30 cellular contexts compared by ENCODE assay signal in genomic region chr17:30341703-30342102, GRCh38. TPM values are rescaled to one million over a fixed set of nuclear protein-coding genes. Genes with fewer than 3 reads are reported as not detected.
"Had no signal": no experiment of that assay in that cellular context is flagged by ENCODE, and none has a peak within 500 bp of the region (broad histone marks: within the 10 kb centered on the region; RNA-seq: fewer than 3 reads in every experiment).

No MANE protein-coding gene starts in this region.

- H3K36me3 Mint-ChIP-seq: activated naive CD8-positive, alpha-beta T cell treated with anti-CD3 and anti-CD28 coated beads for 36 hours; immature natural killer cell; naive thymus-derived CD4-positive, alpha-beta T cell; neural progenitor cell had no signal

- H3K4me2 ChIP-seq: hepatocyte, neural progenitor cell had no signal

- H3K9me3 ChIP-seq: breast epithelium, colonic mucosa, spleen, tibial nerve had no signal

- H3K9me3 Mint-ChIP-seq: activated B cell treated with CpG ODN at 0.5 μM for 24 hours; activated naive CD8-positive, alpha-beta T cell treated with anti-CD3 and anti-CD28 coated beads for 36 hours; activated T-cell treated with anti-CD3 and anti-CD28 coated beads, Interleukin-2, amount 50 U/mL, for 24 hours; activated T-helper 17 cell treated with anti-CD3 and anti-CD28 coated beads, Interleukin-2, amount 50 U/mL, for 72 hours; immature natural killer cell; naive thymus-derived CD4-positive, alpha-beta T cell; neural progenitor cell had no signal

- H3K9ac ChIP-seq: neural progenitor cell had no signal

- H3K27me3 ChIP-seq: breast epithelium, colonic mucosa, hepatocyte, spleen, tibial nerve had no signal

- H3K27me3 Mint-ChIP-seq: activated CD4-positive, alpha-beta T cell treated with anti-CD3 and anti-CD28 coated beads for 36 hours; activated naive CD8-positive, alpha-beta T cell treated with anti-CD3 and anti-CD28 coated beads for 36 hours; activated T-cell treated with anti-CD3 and anti-CD28 coated beads, Interleukin-2, amount 50 U/mL, for 24 hours; activated T-helper 17 cell treated with anti-CD3 and anti-CD28 coated beads, Interleukin-2, amount 50 U/mL, for 72 hours; progenitor cell of endocrine pancreas had no signal

- H3K4me3 Mint-ChIP-seq: activated B cell treated with CpG ODN at 0.5 μM for 24 hours; activated CD4-positive, alpha-beta T cell treated with anti-CD3 and anti-CD28 coated beads for 36 hours; activated naive CD8-positive, alpha-beta T cell treated with anti-CD3 and anti-CD28 coated beads for 36 hours; activated T-cell treated with anti-CD3 and anti-CD28 coated beads, Interleukin-2, amount 50 U/mL, for 24 hours; activated T-helper 17 cell treated with anti-CD3 and anti-CD28 coated beads, Interleukin-2, amount 50 U/mL, for 72 hours; immature natural killer cell; naive thymus-derived CD4-positive, alpha-beta T cell; neural progenitor cell had no signal

- H3K27ac ChIP-seq: colonic mucosa, hepatocyte, neural progenitor cell had no signal

- H3K27ac Mint-ChIP-seq: activated B cell treated with CpG ODN at 0.5 μM for 24 hours; activated naive CD8-positive, alpha-beta T cell treated with anti-CD3 and anti-CD28 coated beads for 36 hours; activated T-helper 17 cell treated with anti-CD3 and anti-CD28 coated beads, Interleukin-2, amount 50 U/mL, for 72 hours; neural progenitor cell had no signal

- DNase-seq: activated B cell treated with CpG ODN at 0.5 μM for 24 hours; activated CD4-positive, alpha-beta T cell treated with anti-CD3 and anti-CD28 coated beads for 36 hours; activated CD4-positive, alpha-beta T cell treated with anti-CD3 and anti-CD28 coated beads, Interleukin-2, amount 50 U/mL, for 4 hours; activated CD8-positive, alpha-beta memory T cell treated with anti-CD3 and anti-CD28 coated beads for 24 hours; activated CD8-positive, alpha-beta memory T cell treated with anti-CD3 and anti-CD28 coated beads, Interleukin-2, amount 50 U/mL, for 4 hours; activated naive CD8-positive, alpha-beta T cell treated with anti-CD3 and anti-CD28 coated beads for 36 hours; activated T-cell treated with anti-CD3 and anti-CD28 coated beads, Interleukin-2, amount 50 U/mL, for 24 hours; colonic mucosa; immature natural killer cell; kidney glomerular epithelial cell; naive thymus-derived CD4-positive, alpha-beta T cell; retina; spleen; stimulated activated CD4-positive, alpha-beta T cell treated with anti-CD3 and anti-CD28 coated beads, Interleukin-4, amount 100 ng/mL, for 24 hours; stimulated activated naive CD4-positive, alpha-beta T cell treated with Interleukin-2 at 50 U/mL for 16 hours; T-helper 9 cell had no signal

- H3K36me3 ChIP-seq: breast epithelium, colonic mucosa, neural progenitor cell, spleen, tibial nerve had no signal

- H3K4me3 ChIP-seq: breast epithelium, colonic mucosa, hepatocyte, neural progenitor cell, spleen, tibial nerve had no signal

- ATAC-seq: activated CD4-positive, alpha-beta T cell treated with anti-CD3 and anti-CD28 coated beads for 36 hours; activated T-helper 17 cell treated with anti-CD3 and anti-CD28 coated beads, Interleukin-2, amount 50 U/mL, for 72 hours; naive thymus-derived CD4-positive, alpha-beta T cell had no signal

- H2AFZ ChIP-seq: hepatocyte, neural progenitor cell had no signal

RNA-seq across cellular contexts. Expression of gene TMIGD1, which starts 7.8 kb away (rescaled TPM):
- total RNA-seq: activated B cell treated with CpG ODN at 0.5 μM for 24 hours; activated CD4-positive, alpha-beta T cell treated with anti-CD3 and anti-CD28 coated beads for 36 hours; activated naive CD8-positive, alpha-beta T cell treated with anti-CD3 and anti-CD28 coated beads for 36 hours; activated T-helper 17 cell treated with anti-CD3 and anti-CD28 coated beads, Interleukin-2, amount 50 U/mL, for 72 hours; astrocyte; fibroblast of villous mesenchyme; glomerular endothelial cell; liver; mesenteric fat pad; naive thymus-derived CD4-positive, alpha-beta T cell; osteoblast; progenitor cell of endocrine pancreas; spleen; subcutaneous adipose tissue; T-helper 1 cell treated with Interleukin-12 subunit alpha and Interleukin-12 subunit beta and Interleukin-4 antibody, amounts not matched to agents 30 ng/mL and 1 ng/mL, for 36 hours; tibial nerve had no signal
- polyA plus RNA-seq: immature natural killer cell; liver; naive thymus-derived CD4-positive, alpha-beta T cell; spleen had no signal
